Comparison of ENCODE assay signal across 8 cellular contexts in genomic region chr19:5622465-5623396, GRCh38. TPM values are rescaled to one million over a fixed set of nuclear protein-coding genes. Genes with fewer than 3 reads are reported as not detected.
DNase-seq lines count a peak whose midpoint lies in the region; ATAC-seq, FAIRE-seq and TF ChIP-seq lines count a peak whose summit lies in the region.

TSS of gene SAFB (plus strand) at chr19:5623083. CDS start at chr19:5623206, 123 bp downstream.
TSS of gene SAFB2 (minus strand) at chr19:5622776. CDS start at chr19:5622715, 61 bp downstream.

- H3K4me3 ChIP-seq in cardiac muscle cell (peak within 1 kb of the TSS; percentile 85), parathyroid adenoma (ENCODE audit: low read depth, low read length) (peak within 1 kb of the TSS; percentile 95), tibial nerve (peak within 1 kb of the TSS; percentile 66 to 98 (median 88))

- peaks cover 45% of the 10 kb centered on the region for H3K36me3 Mint-ChIP-seq in T-cell

- TF ChIP-seq EP300 in tibial nerve (IDR thresholded peaks at IDR 0.05): peak; percentile 92 to 99

- H3K4me1 Mint-ChIP-seq in T-cell: peaks cover 74 to 81% (median 80%) of the 10 kb centered on the region in 3 donors

- no peaks in the 10 kb centered on the region for H3K9me3 Mint-ChIP-seq in T-cell

- peak; percentile 100 for FAIRE-seq in GM12891 (lab: Jason Lieb, UNC)

- H3K27ac Mint-ChIP-seq in T-cell: peak within 1 kb of the TSS; percentile 99

- H3K4me1 ChIP-seq in cardiac muscle cell (ENCODE audit: low read depth) (peaks cover 13% of the 10 kb centered on the region), parathyroid adenoma (peaks cover 11% of the 10 kb centered on the region), tibial nerve (peaks cover 3 to 72% (median 59%) of the 10 kb centered on the region in 4 donors)

- peak within 1 kb of the TSS; percentile 95 for H2AFZ ChIP-seq in parathyroid adenoma

- ATAC-seq in HG02840 (IDR thresholded peaks at IDR 0.05; ENCODE audit: low FRiP score, unreplicated experiment): peak; percentile 84
- ATAC-seq in T-cell (replicated peaks in 1 of 4): peak; percentile 84 to 88 (median 85)

- H3K36me3 ChIP-seq in cardiac muscle cell (peaks cover 24% of the 10 kb centered on the region), parathyroid adenoma (ENCODE audit: control insufficient read depth, insufficient read depth, low read length) (no peaks in the 10 kb centered on the region), tibial nerve (peaks cover 2 to 32% (median 9%) of the 10 kb centered on the region in 3 donors)

- H3K4me3 Mint-ChIP-seq in T-cell: peak within 1 kb of the TSS; percentile 100

- TF ChIP-seq POLR2A in GM12891 (IDR thresholded peaks at IDR 0.05; ENCODE audit: low read depth, low read length) (peak; percentile 97), tibial nerve (IDR thresholded peaks at IDR 0.05) (peak; percentile 97 to 99)

- peak within 1 kb of the TSS; percentile 96 for H3K9ac ChIP-seq in parathyroid adenoma

- H3K4me2 ChIP-seq in parathyroid adenoma (ENCODE audit: low read length): peak within 1 kb of the TSS; percentile 84

- 0 to 1% (median 0%) methylated on average over 101 to 116 of the region's 116 CpGs for WGBS in adipose tissue, 3 donors
- 0 to 1% methylated on average over 51 to 93 of the region's 116 CpGs for WGBS in tibial nerve, 2 donors

- peaks cover 73% of the 10 kb centered on the region for H3K79me2 ChIP-seq in parathyroid adenoma

- no peaks in the 10 kb centered on the region for H3K27me3 Mint-ChIP-seq in T-cell

- no peak for TF ChIP-seq CTCF in cardiac muscle cell (IDR thresholded peaks at IDR 0.05; ENCODE audit: low read depth, low read length)
- no peak for TF ChIP-seq CTCF in parathyroid adenoma (IDR thresholded peaks at IDR 0.05)
- TF ChIP-seq CTCF in tibial nerve (IDR thresholded peaks at IDR 0.05): peak in 1 of 5 experiments; percentile 25

- no peaks in the 10 kb centered on the region for H3K27me3 ChIP-seq in cardiac muscle cell
- no peaks in the 10 kb centered on the region for H3K27me3 ChIP-seq in parathyroid adenoma (ENCODE audit: control insufficient read depth, insufficient read depth, low read length)
- no peaks in the 10 kb centered on the region for H3K27me3 ChIP-seq in tibial nerve

- CTCF ChIA-PET in T-cell (lab: Charles Lee): interaction anchor here in 1 of 2 donors (0.6 to 1.4 kb wide), 3 partner anchors 32 to 67 kb away, joined by 3 read pairs; partner anchors contain the start of gene RPL36

- H3K27ac ChIP-seq in adipose tissue (ENCODE audit: low read depth, low read length) (peak within 1 kb of the TSS; percentile 86), cardiac muscle cell (peak within 1 kb of the TSS; percentile 97), parathyroid adenoma (peak within 1 kb of the TSS; percentile 94), tibial nerve (peak within 1 kb of the TSS; percentile 91 to 97 (median 93))

- POLR2A ChIA-PET in T-cell (lab: Charles Lee): interaction anchor here (0.6 to 1.2 kb wide), 3 partner anchors 10 to 97 kb away, joined by 3 read pairs; partner anchors contain the start of genes CATSPERD (in 1 of the 2) and LONP1 (in 1 of the 2)

- no peaks in the 10 kb centered on the region for H3K9me3 ChIP-seq in cardiac muscle cell (ENCODE audit: low read depth)
- no peaks in the 10 kb centered on the region for H3K9me3 ChIP-seq in parathyroid adenoma (ENCODE audit: control insufficient read depth, low read length)
- H3K9me3 ChIP-seq in tibial nerve: no peaks in the 10 kb centered on the region

- peak; percentile 92 for DNase-seq in GM12891 (ENCODE audit: insufficient read length, low spot score)
- DNase-seq in NCI-H1436 treated with DMSO at 0.1 percent for 48 hours (lab: John Stamatoyannopoulos, UW): peak; percentile 94
- peak; percentile 98 to 100 (median 100) for DNase-seq in T-cell
- DNase-seq in cardiac muscle cell (ENCODE audit: low read depth in 1 of 2, low spot score in 1 of 2): peak; percentile 99 to 100
- DNase-seq in tibial nerve (ENCODE audit: low spot score in 2 of 2): peak; percentile 96 to 97

TF ChIP-seq in GM12891, 5 proteins besides CTCF, POLR2A, EP300 and RAD21:
- peak; percentile 82 for TF ChIP-seq TAF1 (IDR thresholded peaks at IDR 0.05; ENCODE audit: low read depth, low read length)
- TF ChIP-seq POLR2AphosphoS5 (IDR thresholded peaks at IDR 0.05; ENCODE audit: low read depth, low read length): peak; percentile 93
- no peak for TF ChIP-seq PAX5 (IDR thresholded peaks at IDR 0.05; ENCODE audit: insufficient read depth, low read length, severe bottlenecking)
- peak; percentile 57; the same call in 1 of the 2 replicates for TF ChIP-seq POU2F2 (IDR thresholded peaks at IDR 0.05; ENCODE audit: low read depth, low read length)
- TF ChIP-seq SPI1 (IDR thresholded peaks at IDR 0.05; ENCODE audit: low read depth, low read length): no peak; the same call in 1 of the 2 replicates

RNA-seq across cellular contexts. Expression of gene SAFB, which starts in this region (rescaled TPM):
- 52.4 TPM for polyA plus RNA-seq in GM12891 (2012; ENCODE audit: low read depth, missing spikeins)
- total RNA-seq in T-cell: 100 to 1,000 TPM; 164 to 203 (median 195) TPM
- 10 to 100 TPM; 34.3 to 49.7 (median 46.9) TPM for polyA plus RNA-seq in adipose tissue
- 79.5 and 108 TPM in 2 replicates for total RNA-seq in cardiac muscle cell
- polyA plus RNA-seq in cardiac muscle cell: 127 and 161 TPM in 2 replicates
- 100 to 1,000 TPM; 121 to 252 (median 129) TPM for total RNA-seq in tibial nerve

RNA-seq across cellular contexts. Expression of gene SAFB2, which starts in this region (rescaled TPM):
- 33.3 TPM for polyA plus RNA-seq in GM12891 (2012; ENCODE audit: low read depth, missing spikeins)
- total RNA-seq in T-cell (100 to 1,000 TPM; 222 to 253 (median 237) TPM), cardiac muscle cell (36.3 and 55.5 TPM in 2 replicates), tibial nerve (10 to 100 TPM; 58.1 to 99.8 (median 93.1) TPM)
- polyA plus RNA-seq in adipose tissue (10 to 100 TPM; 35.0 to 48.0 (median 35.4) TPM), cardiac muscle cell (66.3 and 71.8 TPM in 2 replicates)

Comparison
In these comparisons a context has a peak if more than half of its experiments do, and no peak if none do; other contexts are left out.
1. Peak in every context shown above with its lines: DNase-seq, ATAC-seq, H3K4me3 ChIP-seq and H3K27ac ChIP-seq.